ENCODE assay signal across 10 cellular contexts in the genomic region with DNA sequence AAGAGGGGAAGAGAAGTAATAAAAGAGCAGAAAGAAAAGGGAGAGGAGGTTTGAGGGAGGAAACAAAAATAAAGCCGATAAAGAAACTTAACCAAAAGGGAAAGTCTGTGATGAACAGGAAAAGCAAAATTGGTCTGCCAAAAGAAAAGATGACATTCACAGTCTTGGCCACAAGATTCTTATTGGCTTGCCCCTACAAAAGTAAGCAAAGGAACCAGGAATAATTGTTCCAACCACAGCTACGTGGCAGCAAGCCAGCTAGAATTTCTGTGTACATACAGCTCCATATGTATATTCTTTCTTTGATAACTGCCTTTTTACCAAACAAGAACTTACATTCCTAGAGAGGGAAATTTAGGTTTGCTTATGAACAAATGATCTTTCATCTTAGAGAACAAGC.
A peak's percentile ranks its signal among the peaks of the same experiment; 100 is the strongest.
DNase-seq lines count a peak whose midpoint lies in the region; ATAC-seq and TF ChIP-seq lines count a peak whose summit lies in the region.
"Had no signal": no experiment of that assay in that cellular context is flagged by ENCODE, and none has a peak within 500 bp of the region (broad histone marks: within the 10 kb centered on the region; RNA-seq: fewer than 3 reads in every experiment).

No MANE protein-coding gene starts in this region.

- H3K4me3 ChIP-seq in fibroblast of pulmonary artery (replicated peaks; ENCODE audit: low read depth, low read length) = peak overlapping the region; percentile 37

- peak overlapping the region; percentile 23 for H3K27ac ChIP-seq in temporal lobe (ENCODE audit: low read depth, low read length)

- peak; percentile 7 for DNase-seq in activated CD4-positive, alpha-beta T cell treated with anti-CD3 and anti-CD28 coated beads for 48 hours
- no peak for DNase-seq in activated CD4-positive, alpha-beta T cell treated with anti-CD3 and anti-CD28 coated beads, Interleukin-2, amount 50 U/mL, for 1 hour
- DNase-seq in fibroblast of pulmonary artery (ENCODE audit: low read depth) (peak; percentile 89), NCI-H1417 treated with DMSO at 0.1 percent for 48 hours (lab: John Stamatoyannopoulos, UW) (no peak), omental fat pad (ENCODE audit: low spot score) (no peak)
- DNase-seq: activated naive CD4-positive, alpha-beta T cell; CD4-positive, alpha-beta T cell had no signal

- ATAC-seq in SK-N-SH treated with all-trans-retinoic acid at 6 μM for 48 hours = peak; percentile 29; the same call in 2 of the 3 replicates
- no peak for ATAC-seq in GM19467 (IDR thresholded peaks at IDR 0.05; ENCODE audit: unreplicated experiment)
- no peak for ATAC-seq in omental fat pad (ENCODE audit: low FRiP score)

- TF ChIP-seq CTCF in fibroblast of pulmonary artery (IDR thresholded peaks at IDR 0.05; ENCODE audit: low read length, missing control alignments) (no peak), omental fat pad (IDR thresholded peaks at IDR 0.05) (no peak)

TF ChIP-seq in SK-N-SH treated with all-trans-retinoic acid at 6 μM for 48 hours, 23 proteins besides CTCF, POLR2A, EP300 and RAD21:
- TF ChIP-seq, protein P1, sequence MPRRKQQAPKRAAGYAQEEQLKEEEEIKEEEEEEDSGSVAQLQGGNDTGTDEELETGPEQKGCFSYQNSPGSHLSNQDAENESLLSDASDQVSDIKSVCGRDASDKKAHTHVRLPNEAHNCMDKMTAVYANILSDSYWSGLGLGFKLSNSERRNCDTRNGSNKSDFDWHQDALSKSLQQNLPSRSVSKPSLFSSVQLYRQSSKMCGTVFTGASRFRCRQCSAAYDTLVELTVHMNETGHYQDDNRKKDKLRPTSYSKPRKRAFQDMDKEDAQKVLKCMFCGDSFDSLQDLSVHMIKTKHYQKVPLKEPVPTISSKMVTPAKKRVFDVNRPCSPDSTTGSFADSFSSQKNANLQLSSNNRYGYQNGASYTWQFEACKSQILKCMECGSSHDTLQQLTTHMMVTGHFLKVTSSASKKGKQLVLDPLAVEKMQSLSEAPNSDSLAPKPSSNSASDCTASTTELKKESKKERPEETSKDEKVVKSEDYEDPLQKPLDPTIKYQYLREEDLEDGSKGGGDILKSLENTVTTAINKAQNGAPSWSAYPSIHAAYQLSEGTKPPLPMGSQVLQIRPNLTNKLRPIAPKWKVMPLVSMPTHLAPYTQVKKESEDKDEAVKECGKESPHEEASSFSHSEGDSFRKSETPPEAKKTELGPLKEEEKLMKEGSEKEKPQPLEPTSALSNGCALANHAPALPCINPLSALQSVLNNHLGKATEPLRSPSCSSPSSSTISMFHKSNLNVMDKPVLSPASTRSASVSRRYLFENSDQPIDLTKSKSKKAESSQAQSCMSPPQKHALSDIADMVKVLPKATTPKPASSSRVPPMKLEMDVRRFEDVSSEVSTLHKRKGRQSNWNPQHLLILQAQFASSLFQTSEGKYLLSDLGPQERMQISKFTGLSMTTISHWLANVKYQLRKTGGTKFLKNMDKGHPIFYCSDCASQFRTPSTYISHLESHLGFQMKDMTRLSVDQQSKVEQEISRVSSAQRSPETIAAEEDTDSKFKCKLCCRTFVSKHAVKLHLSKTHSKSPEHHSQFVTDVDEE (CRISPR knock-in tag; IDR thresholded peaks at IDR 0.05) = no peak
- TF ChIP-seq BACH2 (CRISPR knock-in tag; IDR thresholded peaks at IDR 0.05; ENCODE audit: borderline replicate concordance) (no peak), OSR1 (CRISPR knock-in tag; IDR thresholded peaks at IDR 0.05) (no peak), GLIS3 (CRISPR knock-in tag; IDR thresholded peaks at IDR 0.05) (no peak), PPARA (CRISPR knock-in tag; IDR thresholded peaks at IDR 0.05; ENCODE audit: borderline replicate concordance) (no peak), ZNF8 (CRISPR knock-in tag; IDR thresholded peaks at IDR 0.05) (no peak), ZFP30 (CRISPR knock-in tag; IDR thresholded peaks at IDR 0.05) (no peak), ZC3H10 (CRISPR knock-in tag; IDR thresholded peaks at IDR 0.05) (no peak), CSDC2 (CRISPR knock-in tag; IDR thresholded peaks at IDR 0.05) (no peak), SNAI2 (CRISPR knock-in tag; IDR thresholded peaks at IDR 0.05) (no peak), TOX (CRISPR knock-in tag; IDR thresholded peaks at IDR 0.05; ENCODE audit: borderline replicate concordance) (no peak), ESRRG (CRISPR knock-in tag; IDR thresholded peaks at IDR 0.05) (no peak), ZNF565 (CRISPR knock-in tag; conservative IDR thresholded peaks at IDR 0.05; ENCODE audit: low read depth) (no peak), TCF4 (CRISPR knock-in tag; IDR thresholded peaks at IDR 0.05; ENCODE audit: borderline replicate concordance) (no peak), RARB (CRISPR knock-in tag; IDR thresholded peaks at IDR 0.05) (no peak)
- TF ChIP-seq, protein P2, sequence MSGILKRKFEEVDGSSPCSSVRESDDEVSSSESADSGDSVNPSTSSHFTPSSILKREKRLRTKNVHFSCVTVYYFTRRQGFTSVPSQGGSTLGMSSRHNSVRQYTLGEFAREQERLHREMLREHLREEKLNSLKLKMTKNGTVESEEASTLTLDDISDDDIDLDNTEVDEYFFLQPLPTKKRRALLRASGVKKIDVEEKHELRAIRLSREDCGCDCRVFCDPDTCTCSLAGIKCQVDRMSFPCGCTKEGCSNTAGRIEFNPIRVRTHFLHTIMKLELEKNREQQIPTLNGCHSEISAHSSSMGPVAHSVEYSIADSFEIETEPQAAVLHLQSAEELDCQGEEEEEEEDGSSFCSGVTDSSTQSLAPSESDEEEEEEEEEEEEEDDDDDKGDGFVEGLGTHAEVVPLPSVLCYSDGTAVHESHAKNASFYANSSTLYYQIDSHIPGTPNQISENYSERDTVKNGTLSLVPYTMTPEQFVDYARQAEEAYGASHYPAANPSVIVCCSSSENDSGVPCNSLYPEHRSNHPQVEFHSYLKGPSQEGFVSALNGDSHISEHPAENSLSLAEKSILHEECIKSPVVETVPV (CRISPR knock-in tag; IDR thresholded peaks at IDR 0.05) = no peak
TF ChIP-seq in SK-N-SH treated with all-trans-retinoic acid at 6 μM for 48 hours: peak in this region for 0.

Comparison
In these comparisons a context has a peak if more than half of its experiments do, and no peak if none do; other contexts are left out.
1. DNase-seq: peak in activated CD4-positive, alpha-beta T cell treated with anti-CD3 and anti-CD28 coated beads for 48 hours (single experiment) and fibroblast of pulmonary artery (single experiment); none in activated CD4-positive, alpha-beta T cell treated with anti-CD3 and anti-CD28 coated beads, Interleukin-2, amount 50 U/mL, for 1 hour (single experiment), NCI-H1417 treated with DMSO at 0.1 percent for 48 hours (single experiment) and omental fat pad (single experiment).